ENCODE assay signal across 15 cellular contexts in genomic region chr11:131977854-131978253, GRCh38.
DNase-seq lines count a peak whose midpoint lies in the region; ATAC-seq, FAIRE-seq and TF ChIP-seq lines count a peak whose summit lies in the region.
"Had no signal": no experiment of that assay in that cellular context is flagged by ENCODE, and none has a peak within 500 bp of the region (broad histone marks: within the 10 kb centered on the region; RNA-seq: fewer than 3 reads in every experiment).

No MANE protein-coding gene starts in this region.

- no peak overlapping the region for H3K4me3 ChIP-seq in kidney epithelial cell (ENCODE audit: low read depth, low read length)
- H3K4me3 ChIP-seq: heart left ventricle, lung, pancreas, upper lobe of right lung had no signal

- DNase-seq in AG08395 (ENCODE audit: low spot score): peak; percentile 73
- peak; percentile 41 for DNase-seq in HTR-8/SVneo (ENCODE audit: insufficient read length, low spot score)
- peak; percentile 79 for DNase-seq in astrocyte of the hippocampus (ENCODE audit: low read depth, low spot score)
- DNase-seq in kidney epithelial cell (ENCODE audit: low read depth): peak; percentile 84
- DNase-seq in GM19238 (ENCODE audit: insufficient read length, low spot score): no peak
- DNase-seq in stimulated activated CD4-positive, alpha-beta T cell treated with anti-CD3 and anti-CD28 coated beads, Interleukin-12 subunit alpha, Interleukin-12 subunit beta, amount 100 ng/mL, for 4 hours: no peak
- DNase-seq in NCI-H2227 treated with DMSO at 0.1 percent for 48 hours (lab: John Stamatoyannopoulos, UW): no peak
- DNase-seq: effector CD4-positive, alpha-beta T cell; heart left ventricle; NCI-H1105; pancreas; upper lobe of right lung had no signal

- no peaks in the 10 kb centered on the region for H3K36me3 ChIP-seq in kidney epithelial cell (ENCODE audit: control insufficient read depth, insufficient read depth, low read length)
- H3K36me3 ChIP-seq: heart left ventricle, pancreas, upper lobe of right lung had no signal

- ATAC-seq in HG02840 (IDR thresholded peaks at IDR 0.05; ENCODE audit: low FRiP score, unreplicated experiment): no peak
- ATAC-seq: heart left ventricle, pancreas, upper lobe of right lung had no signal

- peak; percentile 8 for TF ChIP-seq CTCF in kidney epithelial cell (IDR thresholded peaks at IDR 0.05; ENCODE audit: insufficient read depth, low read length, poor library complexity, severe bottlenecking)

- FAIRE-seq in HTR-8/SVneo (lab: Jason Lieb, UNC): no peak
- FAIRE-seq: G401.6, pancreas had no signal

- no peaks in the 10 kb centered on the region for H3K27me3 ChIP-seq in kidney epithelial cell (ENCODE audit: control insufficient read depth, insufficient read depth, low read length)
- H3K27me3 ChIP-seq: pancreas, upper lobe of right lung had no signal

Comparison
In these comparisons a context has a peak if more than half of its experiments do, and no peak if none do; other contexts are left out.
1. DNase-seq: peak in AG08395 (single experiment), HTR-8/SVneo (single experiment), astrocyte of the hippocampus (single experiment) and kidney epithelial cell (single experiment); none in GM19238 (single experiment), stimulated activated CD4-positive, alpha-beta T cell treated with anti-CD3 and anti-CD28 coated beads, Interleukin-12 subunit alpha, Interleukin-12 subunit beta, amount 100 ng/mL, for 4 hours (single experiment) and NCI-H2227 treated with DMSO at 0.1 percent for 48 hours (single experiment).